ENCODE assay signal across 1 cellular context in genomic region chr13:52652170-52652979, GRCh38.
TF ChIP-seq lines count a peak whose summit lies in the region.

Gene SUGT1, plus strand, starts transcription at chr13:52652836. Its CDS starts 85 bp downstream, at chr13:52652921.

TF ChIP-seq in HEK293, 187 proteins besides CTCF, POLR2A, EP300 and RAD21 (continued from another document and continues in another):
- TF ChIP-seq PRDM2 (tag by site-specific recombination; IDR thresholded peaks at IDR 0.05; ENCODE audit: borderline replicate concordance) (no peak), GLIS1 (tag by site-specific recombination; IDR thresholded peaks at IDR 0.05) (0 out of 2 replicates have a peak, but pooled peaks have one; percentile 11), ZNF26 (tag by site-specific recombination; IDR thresholded peaks at IDR 0.05) (no peak), PRDM1 (tag by site-specific recombination; IDR thresholded peaks at IDR 0.05) (no peak), TCF7L2 (IDR thresholded peaks at IDR 0.05; ENCODE audit: borderline replicate concordance, low read depth, low read length) (no peak), AEBP2 (tag by site-specific recombination; IDR thresholded peaks at IDR 0.05; ENCODE audit: borderline replicate concordance) (no peak), ZNF768 (tag by site-specific recombination; IDR thresholded peaks at IDR 0.05) (no peak), ZNF624 (tag by site-specific recombination; IDR thresholded peaks at IDR 0.05) (no peak), ZNF157 (tag by site-specific recombination; IDR thresholded peaks at IDR 0.05) (no peak), ZNF580 (tag by site-specific recombination; IDR thresholded peaks at IDR 0.05) (no peak), ZIC2 (tag by site-specific recombination; IDR thresholded peaks at IDR 0.05) (no peak), YY2 (tag by site-specific recombination; IDR thresholded peaks at IDR 0.05) (no peak), ZNF701 (tag by site-specific recombination; IDR thresholded peaks at IDR 0.05) (no peak), ZNF280D (tag by site-specific recombination; IDR thresholded peaks at IDR 0.05) (0 out of 2 replicates have a peak, but pooled peaks have one; percentile 58), KLF1 (tag by site-specific recombination; IDR thresholded peaks at IDR 0.05) (peak; percentile 85), GLI2 (tag by site-specific recombination; IDR thresholded peaks at IDR 0.05; ENCODE audit: borderline replicate concordance, low read depth) (no peak), ZEB2 (tag by site-specific recombination; IDR thresholded peaks at IDR 0.05) (peak; percentile 70; the same call in 1 of the 2 replicates), ZNF311 (tag by site-specific recombination; IDR thresholded peaks at IDR 0.05; ENCODE audit: borderline replicate concordance) (no peak), ZNF350 (tag by site-specific recombination; IDR thresholded peaks at IDR 0.05) (no peak), ZFP41 (tag by site-specific recombination; IDR thresholded peaks at IDR 0.05; ENCODE audit: borderline replicate concordance) (no peak), FEZF1 (tag by site-specific recombination; IDR thresholded peaks at IDR 0.05) (no peak), ELK4 (IDR thresholded peaks at IDR 0.05; ENCODE audit: borderline replicate concordance, low read depth, low read length) (no peak), ZNF37A (tag by site-specific recombination; IDR thresholded peaks at IDR 0.05) (no peak), BCL11A (tag by site-specific recombination; IDR thresholded peaks at IDR 0.05; ENCODE audit: low read depth) (no peak), ZNF2 (tag by site-specific recombination; IDR thresholded peaks at IDR 0.05) (peak; percentile 69; the same call in 1 of the 2 replicates), MYNN (tag by site-specific recombination; IDR thresholded peaks at IDR 0.05; ENCODE audit: borderline replicate concordance) (no peak), ZNF623 (tag by site-specific recombination; IDR thresholded peaks at IDR 0.05) (no peak), ZBTB20 (tag by site-specific recombination; IDR thresholded peaks at IDR 0.05) (0 out of 2 replicates have a peak, but pooled peaks have one; percentile 28)
- TF ChIP-seq, protein P1, sequence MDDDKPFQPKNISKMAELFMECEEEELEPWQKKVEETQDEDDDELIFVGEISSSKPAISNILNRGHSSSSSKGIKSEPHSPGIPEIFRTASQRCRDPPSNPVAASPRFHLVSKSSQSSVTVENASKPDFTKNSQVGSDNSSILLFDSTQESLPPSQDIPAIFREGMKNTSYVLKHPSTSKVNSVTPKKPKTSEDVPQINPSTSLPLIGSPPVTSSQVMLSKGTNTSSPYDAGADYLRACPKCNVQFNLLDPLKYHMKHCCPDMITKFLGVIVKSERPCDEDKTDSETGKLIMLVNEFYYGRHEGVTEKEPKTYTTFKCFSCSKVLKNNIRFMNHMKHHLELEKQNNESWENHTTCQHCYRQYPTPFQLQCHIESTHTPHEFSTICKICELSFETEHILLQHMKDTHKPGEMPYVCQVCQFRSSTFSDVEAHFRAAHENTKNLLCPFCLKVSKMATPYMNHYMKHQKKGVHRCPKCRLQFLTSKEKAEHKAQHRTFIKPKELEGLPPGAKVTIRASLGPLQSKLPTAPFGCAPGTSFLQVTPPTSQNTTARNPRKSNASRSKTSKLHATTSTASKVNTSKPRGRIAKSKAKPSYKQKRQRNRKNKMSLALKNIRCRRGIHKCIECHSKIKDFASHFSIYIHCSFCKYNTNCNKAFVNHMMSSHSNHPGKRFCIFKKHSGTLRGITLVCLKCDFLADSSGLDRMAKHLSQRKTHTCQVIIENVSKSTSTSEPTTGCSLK (tag by site-specific recombination; IDR thresholded peaks at IDR 0.05) = no peak
- TF ChIP-seq, protein P2, sequence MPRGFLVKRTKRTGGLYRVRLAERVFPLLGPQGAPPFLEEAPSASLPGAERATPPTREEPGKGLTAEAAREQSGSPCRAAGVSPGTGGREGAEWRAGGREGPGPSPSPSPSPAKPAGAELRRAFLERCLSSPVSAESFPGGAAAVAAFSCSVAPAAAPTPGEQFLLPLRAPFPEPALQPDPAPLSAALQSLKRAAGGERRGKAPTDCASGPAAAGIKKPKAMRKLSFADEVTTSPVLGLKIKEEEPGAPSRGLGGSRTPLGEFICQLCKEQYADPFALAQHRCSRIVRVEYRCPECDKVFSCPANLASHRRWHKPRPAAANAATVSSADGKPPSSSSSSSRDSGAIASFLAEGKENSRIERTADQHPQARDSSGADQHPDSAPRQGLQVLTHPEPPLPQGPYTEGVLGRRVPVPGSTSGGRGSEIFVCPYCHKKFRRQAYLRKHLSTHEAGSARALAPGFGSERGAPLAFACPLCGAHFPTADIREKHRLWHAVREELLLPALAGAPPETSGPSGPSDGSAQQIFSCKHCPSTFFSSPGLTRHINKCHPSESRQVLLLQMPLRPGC (tag by site-specific recombination; IDR thresholded peaks at IDR 0.05) = 0 out of 2 replicates have a peak, but pooled peaks have one; percentile 9
- TF ChIP-seq, protein P3, sequence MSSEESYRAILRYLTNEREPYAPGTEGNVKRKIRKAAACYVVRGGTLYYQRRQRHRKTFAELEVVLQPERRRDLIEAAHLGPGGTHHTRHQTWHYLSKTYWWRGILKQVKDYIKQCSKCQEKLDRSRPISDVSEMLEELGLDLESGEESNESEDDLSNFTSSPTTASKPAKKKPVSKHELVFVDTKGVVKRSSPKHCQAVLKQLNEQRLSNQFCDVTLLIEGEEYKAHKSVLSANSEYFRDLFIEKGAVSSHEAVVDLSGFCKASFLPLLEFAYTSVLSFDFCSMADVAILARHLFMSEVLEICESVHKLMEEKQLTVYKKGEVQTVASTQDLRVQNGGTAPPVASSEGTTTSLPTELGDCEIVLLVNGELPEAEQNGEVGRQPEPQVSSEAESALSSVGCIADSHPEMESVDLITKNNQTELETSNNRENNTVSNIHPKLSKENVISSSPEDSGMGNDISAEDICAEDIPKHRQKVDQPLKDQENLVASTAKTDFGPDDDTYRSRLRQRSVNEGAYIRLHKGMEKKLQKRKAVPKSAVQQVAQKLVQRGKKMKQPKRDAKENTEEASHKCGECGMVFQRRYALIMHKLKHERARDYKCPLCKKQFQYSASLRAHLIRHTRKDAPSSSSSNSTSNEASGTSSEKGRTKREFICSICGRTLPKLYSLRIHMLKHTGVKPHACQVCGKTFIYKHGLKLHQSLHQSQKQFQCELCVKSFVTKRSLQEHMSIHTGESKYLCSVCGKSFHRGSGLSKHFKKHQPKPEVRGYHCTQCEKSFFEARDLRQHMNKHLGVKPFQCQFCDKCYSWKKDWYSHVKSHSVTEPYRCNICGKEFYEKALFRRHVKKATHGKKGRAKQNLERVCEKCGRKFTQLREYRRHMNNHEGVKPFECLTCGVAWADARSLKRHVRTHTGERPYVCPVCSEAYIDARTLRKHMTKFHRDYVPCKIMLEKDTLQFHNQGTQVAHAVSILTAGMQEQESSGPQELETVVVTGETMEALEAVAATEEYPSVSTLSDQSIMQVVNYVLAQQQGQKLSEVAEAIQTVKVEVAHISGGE (tag by site-specific recombination; conservative IDR thresholded peaks at IDR 0.05; ENCODE audit: low read depth) = peak; percentile 98
- TF ChIP-seq, protein P4, sequence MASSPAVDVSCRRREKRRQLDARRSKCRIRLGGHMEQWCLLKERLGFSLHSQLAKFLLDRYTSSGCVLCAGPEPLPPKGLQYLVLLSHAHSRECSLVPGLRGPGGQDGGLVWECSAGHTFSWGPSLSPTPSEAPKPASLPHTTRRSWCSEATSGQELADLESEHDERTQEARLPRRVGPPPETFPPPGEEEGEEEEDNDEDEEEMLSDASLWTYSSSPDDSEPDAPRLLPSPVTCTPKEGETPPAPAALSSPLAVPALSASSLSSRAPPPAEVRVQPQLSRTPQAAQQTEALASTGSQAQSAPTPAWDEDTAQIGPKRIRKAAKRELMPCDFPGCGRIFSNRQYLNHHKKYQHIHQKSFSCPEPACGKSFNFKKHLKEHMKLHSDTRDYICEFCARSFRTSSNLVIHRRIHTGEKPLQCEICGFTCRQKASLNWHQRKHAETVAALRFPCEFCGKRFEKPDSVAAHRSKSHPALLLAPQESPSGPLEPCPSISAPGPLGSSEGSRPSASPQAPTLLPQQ (tag by site-specific recombination; IDR thresholded peaks at IDR 0.05) = 0 out of 2 replicates have a peak, but pooled peaks have one; percentile 20
